ENCODE assay signal across 10 cellular contexts in the genomic region with DNA sequence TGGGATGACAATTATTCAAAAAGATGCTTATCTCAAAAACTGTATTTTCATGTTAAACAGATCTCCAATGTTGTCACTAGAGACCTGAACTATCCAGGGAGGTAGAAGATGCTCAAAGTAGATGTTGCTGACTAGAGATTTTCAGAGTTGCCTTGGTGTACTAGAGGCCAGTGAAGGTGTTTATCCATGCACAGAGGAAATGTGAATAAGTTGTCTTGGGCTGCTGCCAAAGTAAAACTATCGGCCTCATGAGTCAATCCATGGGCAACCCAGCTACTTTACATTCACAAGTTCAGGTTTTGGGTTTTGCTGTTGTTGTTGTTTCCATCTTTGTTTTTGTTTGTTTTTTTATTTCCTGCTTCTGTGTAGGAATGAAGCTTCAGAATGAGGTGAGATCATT.
DNase-seq lines count a peak whose midpoint lies in the region; ATAC-seq and TF ChIP-seq lines count a peak whose summit lies in the region.
"Had no signal": no experiment of that assay in that cellular context is flagged by ENCODE, and none has a peak within 500 bp of the region (broad histone marks: within the 10 kb centered on the region; RNA-seq: fewer than 3 reads in every experiment).

No MANE protein-coding gene starts in this region.

- H3K4me1 Mint-ChIP-seq in activated naive CD4-positive, alpha-beta T cell treated with anti-CD3 and anti-CD28 coated beads for 36 hours (ENCODE audit: low read depth), result peaks cover 6% of the 10 kb centered on the region

- TF ChIP-seq CTCF in epithelial cell of esophagus (IDR thresholded peaks at IDR 0.05; ENCODE audit: insufficient read depth, low read depth, low read length, missing control alignments) (no peak), smooth muscle cell (IDR thresholded peaks at IDR 0.05; ENCODE audit: borderline replicate concordance, insufficient read depth, poor library complexity, severe bottlenecking) (no peak)

- no peaks in the 10 kb centered on the region for H3K9me3 ChIP-seq in smooth muscle cell (replicated peaks; ENCODE audit: low read depth)

- CTCF ChIA-PET in activated naive CD4-positive, alpha-beta T cell treated with anti-CD3 and anti-CD28 coated beads for 36 hours (lab: Charles Lee), result interaction anchor here (0.9 kb wide), 1 partner anchor 63 kb away, joined by 3 read pairs; no protein-coding TSS in a partner anchor

- no peak for ATAC-seq in GM18868 (IDR thresholded peaks at IDR 0.05; ENCODE audit: unreplicated experiment)
- ATAC-seq in HG02852 (IDR thresholded peaks at IDR 0.05; ENCODE audit: unreplicated experiment), result no peak
- ATAC-seq: Panc1 had no signal

- H3K36me3 ChIP-seq in smooth muscle cell (ENCODE audit: low read depth), result no peaks in the 10 kb centered on the region

- peaks cover 7% of the 10 kb centered on the region for H3K4me1 ChIP-seq in smooth muscle cell (ENCODE audit: low read depth)

- no peaks in the 10 kb centered on the region for H3K9me3 Mint-ChIP-seq in activated naive CD4-positive, alpha-beta T cell treated with anti-CD3 and anti-CD28 coated beads for 36 hours

- H3K79me2 ChIP-seq in smooth muscle cell (ENCODE audit: low read depth), result no peaks in the 10 kb centered on the region

- no peaks in the 10 kb centered on the region for H3K27me3 ChIP-seq in smooth muscle cell (ENCODE audit: low read depth)

- H4K20me1 ChIP-seq in smooth muscle cell (ENCODE audit: low read depth), result no peaks in the 10 kb centered on the region

- H3K27me3 Mint-ChIP-seq in activated naive CD4-positive, alpha-beta T cell treated with anti-CD3 and anti-CD28 coated beads for 36 hours (ENCODE audit: low read depth), result peaks cover 13% of the 10 kb centered on the region

- H3K4me3 Mint-ChIP-seq in activated naive CD4-positive, alpha-beta T cell treated with anti-CD3 and anti-CD28 coated beads for 36 hours, result no peak overlapping the region

- intact Hi-C loops in activated naive CD4-positive, alpha-beta T cell treated with anti-CD3 and anti-CD28 coated beads for 36 hours (cut with micrococcal nuclease), result no loop called here

- H3K9ac ChIP-seq in smooth muscle cell (ENCODE audit: low read depth), result peak overlapping the region; percentile 34

- H3F3A ChIP-seq in smooth muscle cell (ENCODE audit: low read depth), result no peaks in the 10 kb centered on the region

- peak; percentile 33 for DNase-seq in activated naive CD4-positive, alpha-beta T cell treated with anti-CD3 and anti-CD28 coated beads for 36 hours
- DNase-seq in activated naive CD4-positive, alpha-beta T cell treated with Interleukin-2 at 50 U/mL for 16 hours, result no peak
- DNase-seq in RPMI7951 (ENCODE audit: low read depth) (peak; percentile 62), epithelial cell of esophagus (ENCODE audit: low read depth) (peak; percentile 94), smooth muscle cell (lab: John Stamatoyannopoulos, UW; ENCODE audit: unreplicated experiment) (no peak), NCI-H345 treated with DMSO at 0.1 percent for 48 hours (lab: John Stamatoyannopoulos, UW; ENCODE audit: unreplicated experiment) (no peak)
- DNase-seq: NCI-H1048 had no signal

- peak overlapping the region; percentile 77 for H3K27ac Mint-ChIP-seq in activated naive CD4-positive, alpha-beta T cell treated with anti-CD3 and anti-CD28 coated beads for 36 hours

- peak overlapping the region; percentile 39 for H3K27ac ChIP-seq in smooth muscle cell (ENCODE audit: low read depth)

- H3K4me3 ChIP-seq in epithelial cell of esophagus (ENCODE audit: low read length) (no peak overlapping the region), smooth muscle cell (no peak overlapping the region)

- H3K36me3 Mint-ChIP-seq in activated naive CD4-positive, alpha-beta T cell treated with anti-CD3 and anti-CD28 coated beads for 36 hours (ENCODE audit: low read depth), result no peaks in the 10 kb centered on the region

- peak overlapping the region; percentile 36 for H2AFZ ChIP-seq in smooth muscle cell (ENCODE audit: low read depth)

- 47% methylated on average over 1 of the region's 1 CpG for WGBS in smooth muscle cell (ENCODE audit: low lambda C conversion rate)

- H3K4me2 ChIP-seq in smooth muscle cell, result peak overlapping the region; percentile 48

Comparison
In these comparisons a context has a peak if more than half of its experiments do, and no peak if none do; other contexts are left out.
1. DNase-seq: peak in activated naive CD4-positive, alpha-beta T cell treated with anti-CD3 and anti-CD28 coated beads for 36 hours (single experiment), RPMI7951 (single experiment) and epithelial cell of esophagus (single experiment); none in activated naive CD4-positive, alpha-beta T cell treated with Interleukin-2 at 50 U/mL for 16 hours (single experiment), smooth muscle cell (single experiment) and NCI-H345 treated with DMSO at 0.1 percent for 48 hours (single experiment).